23 cellular contexts compared by ENCODE assay signal in the genomic region with DNA sequence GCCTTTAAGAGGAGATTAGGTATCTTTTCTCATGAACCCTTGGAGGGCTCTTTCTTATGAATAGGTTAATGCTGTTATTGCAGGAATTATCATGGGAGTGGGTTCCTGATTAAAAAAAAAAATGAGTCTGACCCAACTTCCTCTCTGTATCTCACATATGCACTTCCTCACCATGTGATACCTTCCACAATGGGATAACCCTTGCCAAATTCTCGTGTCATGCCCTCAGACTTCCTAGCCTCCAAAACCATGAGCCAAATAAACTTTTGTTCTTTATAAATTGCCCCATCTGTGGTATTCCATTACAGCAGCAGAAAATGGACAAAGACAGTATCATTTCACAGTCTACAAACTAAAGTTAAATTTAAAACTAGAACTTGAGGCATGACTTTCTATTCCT. TPM values are rescaled to one million over a fixed set of nuclear protein-coding genes. Genes with fewer than 3 reads are reported as not detected.
DNase-seq lines count a peak whose midpoint lies in the region; ATAC-seq, FAIRE-seq and TF ChIP-seq lines count a peak whose summit lies in the region.
"Had no signal": no experiment of that assay in that cellular context is flagged by ENCODE, and none has a peak within 500 bp of the region (broad histone marks: within the 10 kb centered on the region; RNA-seq: fewer than 3 reads in every experiment).

No MANE protein-coding gene starts in this region.

- no peak overlapping the region for H3K4me2 ChIP-seq in endothelial cell of umbilical vein (ENCODE audit: insufficient read depth, low read length)
- H3K4me2 ChIP-seq: BLaER1 had no signal

- TF ChIP-seq POLR2A in endothelial cell of umbilical vein (IDR thresholded peaks at IDR 0.05; ENCODE audit: low read depth, low read length) (no peak), right lobe of liver (IDR thresholded peaks at IDR 0.05) (no peak)

- H3K27me3 ChIP-seq in endothelial cell of umbilical vein (ENCODE audit: control insufficient read depth in 2 of 2, insufficient read depth in 2 of 2, low read length in 2 of 2), result no peaks in the 10 kb centered on the region
- H3K27me3 ChIP-seq in right lobe of liver, result no peaks in the 10 kb centered on the region
- no peaks in the 10 kb centered on the region for H3K27me3 ChIP-seq in brain microvascular endothelial cell (replicated peaks)
- H3K27me3 ChIP-seq: BLaER1 had no signal

- POLR2A ChIA-PET in endothelial cell of umbilical vein (lab: Charles Lee), result no interaction called here

- CTCF ChIA-PET in endothelial cell of umbilical vein (lab: Charles Lee), result interaction anchor here (0.6 to 1.0 kb wide), 3 partner anchors 20 to 638 kb away, joined by 3 read pairs; no protein-coding TSS in a partner anchor

- no peak overlapping the region for H3K27ac ChIP-seq in endothelial cell of umbilical vein (ENCODE audit: insufficient read depth, low read depth, low read length)
- peak overlapping the region in 1 of 3 donors; percentile 6 for H3K27ac ChIP-seq in right lobe of liver
- H3K27ac ChIP-seq in brain microvascular endothelial cell, result no peak overlapping the region
- H3K27ac ChIP-seq in caudate nucleus (ENCODE audit: low read depth, low read length), result no peak overlapping the region
- H3K27ac ChIP-seq: BLaER1 had no signal

- no peak overlapping the region for H2AFZ ChIP-seq in endothelial cell of umbilical vein (ENCODE audit: low read depth, low read length)

- dilution Hi-C loops in endothelial cell of umbilical vein (cut with MboI; ENCODE audit: extremely low pct_ligation_motif_present, low sequenced_read_pairs), result no loop called here

- no peak overlapping the region for H3K9ac ChIP-seq in endothelial cell of umbilical vein (replicated peaks; ENCODE audit: extremely low read depth, insufficient read depth, low read length)
- H3K9ac ChIP-seq: BLaER1 had no signal

- H3K9me1 ChIP-seq in endothelial cell of umbilical vein (replicated peaks; ENCODE audit: control insufficient read depth, extremely low read depth, insufficient read depth, low read length), result no peaks in the 10 kb centered on the region

- TF ChIP-seq CTCF in endothelial cell of umbilical vein (IDR thresholded peaks at IDR 0.05; ENCODE audit: extremely low read depth in 1 of 2, insufficient read depth in 1 of 2, low read depth in 1 of 2, low read length in 2 of 2), result no peak
- no peak for TF ChIP-seq CTCF in right lobe of liver (IDR thresholded peaks at IDR 0.05)
- no peak for TF ChIP-seq CTCF in brain microvascular endothelial cell (IDR thresholded peaks at IDR 0.05; ENCODE audit: low read depth, low read length, missing control alignments)

- H3K4me1 ChIP-seq in endothelial cell of umbilical vein (ENCODE audit: control insufficient read depth, extremely low read depth, insufficient read depth, low read length), result peaks cover 5% of the 10 kb centered on the region
- H3K4me1 ChIP-seq in right lobe of liver, result no peaks in the 10 kb centered on the region
- H3K4me1 ChIP-seq: BLaER1 had no signal

- no peaks in the 10 kb centered on the region for H3K79me2 ChIP-seq in endothelial cell of umbilical vein (ENCODE audit: control insufficient read depth, insufficient read depth, low read length)

- WGBS in right lobe of liver (ENCODE audit: insufficient coverage, low coverage, low lambda C conversion rate, missing lambda C conversion rate), result 19% methylated on average over 1 of the region's 1 CpG

- in situ Hi-C loops in SK-MEL-5 (cut with HindIII; ENCODE audit: low pct_unique_long_range_greater_than_20kb, low sequenced_read_pairs) (no loop called here), brain microvascular endothelial cell (cut with HindIII; ENCODE audit: low pct_ligation_motif_present, low sequenced_read_pairs) (no loop called here)

- no peaks in the 10 kb centered on the region for H4K20me1 ChIP-seq in endothelial cell of umbilical vein (replicated peaks; ENCODE audit: control insufficient read depth, extremely low read depth, insufficient read depth, low read length)
- H4K20me1 ChIP-seq: BLaER1 had no signal

- H3K9me3 ChIP-seq in endothelial cell of umbilical vein (replicated peaks; ENCODE audit: control insufficient read depth, insufficient read depth, low read length), result no peaks in the 10 kb centered on the region
- no peaks in the 10 kb centered on the region for H3K9me3 ChIP-seq in right lobe of liver
- H3K9me3 ChIP-seq: BLaER1 had no signal

- H3K36me3 ChIP-seq in endothelial cell of umbilical vein (ENCODE audit: control insufficient read depth in 2 of 2, extremely low read depth in 1 of 2, insufficient read depth in 2 of 2, low read length in 2 of 2), result no peaks in the 10 kb centered on the region
- no peaks in the 10 kb centered on the region for H3K36me3 ChIP-seq in right lobe of liver
- H3K36me3 ChIP-seq in brain microvascular endothelial cell (replicated peaks), result no peaks in the 10 kb centered on the region
- H3K36me3 ChIP-seq: BLaER1 had no signal

- intact Hi-C loops in left cardiac atrium (cut with DNase I) (no loop called here), Right ventricle myocardium superior (cut with DNase I) (no loop called here), endothelial cell of umbilical vein (cut with micrococcal nuclease) (no loop called here), right lobe of liver (cut with DNase I) (no loop called here)

- DNase-seq in left cardiac atrium (peak; percentile 20), Right ventricle myocardium superior (no peak), SK-MEL-5 (ENCODE audit: low read depth, low spot score) (peak; percentile 10), endothelial cell of umbilical vein (ENCODE audit: low read depth, low spot score) (peak; percentile 84), right lobe of liver (no peak), brain microvascular endothelial cell (no peak), caudate nucleus (lab: John Stamatoyannopoulos, UW) (no peak)
- DNase-seq: 8988T; CD4-positive, alpha-beta memory T cell; DMS153; DMS79; GDM1; H9 had no signal

- peak; percentile 28 for FAIRE-seq in endothelial cell of umbilical vein (lab: Jason Lieb, UNC)
- FAIRE-seq: GM12892, GM18507, H1 had no signal

- peak; percentile 38 to 45 for ATAC-seq in left cardiac atrium
- no peak for ATAC-seq in Right ventricle myocardium superior (ENCODE audit: poor library complexity)
- peak; percentile 40 to 81 (median 60) for ATAC-seq in right lobe of liver
- no peak for ATAC-seq in HG03520 (IDR thresholded peaks at IDR 0.05; ENCODE audit: unreplicated experiment)

- no TSS peak for BruUV-seq in endothelial cell of umbilical vein (replicated peaks; lab: Mats Ljungman, UMichigan)

- H3K4me3 ChIP-seq in endothelial cell of umbilical vein (replicated peaks in 1 of 3; ENCODE audit: insufficient read depth in 1 of 3, low read depth in 1 of 3, low read length in 3 of 3) (no peak overlapping the region), right lobe of liver (no peak overlapping the region), brain microvascular endothelial cell (ENCODE audit: low read depth, low read length) (no peak overlapping the region)
- H3K4me3 ChIP-seq: BLaER1 had no signal

RNA-seq across cellular contexts. Expression of a gene that starts 1.0 kb away (rescaled TPM):
- not detected for total RNA-seq in left cardiac atrium
- total RNA-seq in Right ventricle myocardium superior, result not detected
- not detected in 2 replicates for total RNA-seq in SK-MEL-5 (2014; rRNA removed; shearing (Covaris generic))
- polyA plus RNA-seq in SK-MEL-5 (2015; cell fraction: cytosol; rRNA removed), result not detected in 2 replicates
- polyA plus RNA-seq in SK-MEL-5 (2015; cell fraction: nucleus; rRNA removed), result not detected in 2 replicates
- not detected in 2 replicates for total RNA-seq in endothelial cell of umbilical vein
- polyA plus RNA-seq in endothelial cell of umbilical vein, result 0.25 and 0.38 TPM in 2 replicates
- 0.06 TPM in 1 of 2 replicates, not detected in the other for polyA plus RNA-seq in endothelial cell of umbilical vein (2011; cell fraction: cytosol; rRNA removed)
- 0.43 and 1.1 TPM in 2 replicates for polyA plus RNA-seq in endothelial cell of umbilical vein (2011; cell fraction: nucleus; rRNA removed)
- not detected in 2 replicates for polyA plus RNA-seq in endothelial cell of umbilical vein (2012)
- polyA minus RNA-seq in endothelial cell of umbilical vein, result 1.7 and 5.2 TPM in 2 replicates
- not detected for polyA minus RNA-seq in endothelial cell of umbilical vein (2011; cell fraction: cytosol; rRNA and poly(A)+ RNA removed)
- polyA minus RNA-seq in endothelial cell of umbilical vein (2011; cell fraction: nucleus; rRNA and poly(A)+ RNA removed), result 5.0 and 5.7 TPM in 2 replicates
- total RNA-seq in right lobe of liver, result not detected
- total RNA-seq: A673; CD4-positive, alpha-beta memory T cell; Daoy; H1; H9; HT-29 had no signal
- polyA plus RNA-seq: AG04450; CD14-positive monocyte; CD4-positive, alpha-beta memory T cell; H1 had no signal

RNA-seq across cellular contexts. Expression of a gene that starts 5.1 kb away (rescaled TPM):
- total RNA-seq in left cardiac atrium (not detected), Right ventricle myocardium superior (not detected), endothelial cell of umbilical vein (not detected in 2 replicates), right lobe of liver (not detected)
- total RNA-seq in SK-MEL-5 (2014; rRNA removed; shearing (Covaris generic)), result not detected in 2 replicates
- polyA plus RNA-seq in SK-MEL-5 (2015; cell fraction: cytosol; rRNA removed), result not detected in 2 replicates
- polyA plus RNA-seq in SK-MEL-5 (2015; cell fraction: nucleus; rRNA removed), result not detected in 2 replicates
- polyA plus RNA-seq in endothelial cell of umbilical vein, result not detected in 2 replicates
- not detected in 2 replicates for polyA plus RNA-seq in endothelial cell of umbilical vein (2011; cell fraction: cytosol; rRNA removed)
- polyA plus RNA-seq in endothelial cell of umbilical vein (2011; cell fraction: nucleus; rRNA removed), result not detected in 2 replicates
- not detected in 2 replicates for polyA plus RNA-seq in endothelial cell of umbilical vein (2012)
- polyA minus RNA-seq in endothelial cell of umbilical vein, result 0.36 TPM in 1 of 2 replicates, not detected in the other
- not detected for polyA minus RNA-seq in endothelial cell of umbilical vein (2011; cell fraction: cytosol; rRNA and poly(A)+ RNA removed)
- not detected in 2 replicates for polyA minus RNA-seq in endothelial cell of umbilical vein (2011; cell fraction: nucleus; rRNA and poly(A)+ RNA removed)
- total RNA-seq: A673; CD4-positive, alpha-beta memory T cell; Daoy; H1; H9; HT-29 had no signal
- polyA plus RNA-seq: AG04450; CD14-positive monocyte; CD4-positive, alpha-beta memory T cell; H1 had no signal

RNA-seq across cellular contexts. Expression of a gene that starts 18.6 kb away (rescaled TPM):
- total RNA-seq in left cardiac atrium, result not detected
- not detected for total RNA-seq in Right ventricle myocardium superior
- total RNA-seq in SK-MEL-5 (2014; rRNA removed; shearing (Covaris generic)), result not detected in 2 replicates
- not detected in 2 replicates for polyA plus RNA-seq in SK-MEL-5 (2015; cell fraction: cytosol; rRNA removed)
- polyA plus RNA-seq in SK-MEL-5 (2015; cell fraction: nucleus; rRNA removed), result not detected in 2 replicates
- total RNA-seq in endothelial cell of umbilical vein, result not detected in 2 replicates
- not detected in 2 replicates for polyA plus RNA-seq in endothelial cell of umbilical vein
- not detected in 2 replicates for polyA plus RNA-seq in endothelial cell of umbilical vein (2011; cell fraction: cytosol; rRNA removed)
- polyA plus RNA-seq in endothelial cell of umbilical vein (2011; cell fraction: nucleus; rRNA removed), result not detected in 2 replicates
- not detected in 2 replicates for polyA plus RNA-seq in endothelial cell of umbilical vein (2012)
- polyA minus RNA-seq in endothelial cell of umbilical vein, result not detected in 2 replicates
- not detected for polyA minus RNA-seq in endothelial cell of umbilical vein (2011; cell fraction: cytosol; rRNA and poly(A)+ RNA removed)
- polyA minus RNA-seq in endothelial cell of umbilical vein (2011; cell fraction: nucleus; rRNA and poly(A)+ RNA removed), result not detected in 2 replicates
- not detected for total RNA-seq in right lobe of liver
- total RNA-seq: A673; CD4-positive, alpha-beta memory T cell; Daoy; H1; H9; HT-29 had no signal
- polyA plus RNA-seq: AG04450; CD14-positive monocyte; CD4-positive, alpha-beta memory T cell; H1 had no signal

RNA-seq across cellular contexts. Expression of a gene that starts 41.8 kb away (rescaled TPM):
- total RNA-seq in left cardiac atrium (not detected), Right ventricle myocardium superior (not detected), endothelial cell of umbilical vein (not detected in 2 replicates), right lobe of liver (not detected)
- not detected in 2 replicates for total RNA-seq in SK-MEL-5 (2014; rRNA removed; shearing (Covaris generic))
- polyA plus RNA-seq in SK-MEL-5 (2015; cell fraction: cytosol; rRNA removed), result not detected in 2 replicates
- not detected in 2 replicates for polyA plus RNA-seq in SK-MEL-5 (2015; cell fraction: nucleus; rRNA removed)
- not detected in 2 replicates for polyA plus RNA-seq in endothelial cell of umbilical vein
- polyA plus RNA-seq in endothelial cell of umbilical vein (2011; cell fraction: cytosol; rRNA removed), result not detected in 2 replicates
- polyA plus RNA-seq in endothelial cell of umbilical vein (2011; cell fraction: nucleus; rRNA removed), result not detected in 2 replicates
- polyA plus RNA-seq in endothelial cell of umbilical vein (2012), result not detected in 2 replicates
- polyA minus RNA-seq in endothelial cell of umbilical vein, result not detected in 2 replicates
- not detected for polyA minus RNA-seq in endothelial cell of umbilical vein (2011; cell fraction: cytosol; rRNA and poly(A)+ RNA removed)
- polyA minus RNA-seq in endothelial cell of umbilical vein (2011; cell fraction: nucleus; rRNA and poly(A)+ RNA removed), result not detected in 2 replicates
- total RNA-seq: A673; CD4-positive, alpha-beta memory T cell; Daoy; H1; H9; HT-29 had no signal
- polyA plus RNA-seq: CD14-positive monocyte; CD4-positive, alpha-beta memory T cell; H1 had no signal

Comparison
In these comparisons a context has a peak if more than half of its experiments do, and no peak if none do; other contexts are left out.
1. ATAC-seq: peak in left cardiac atrium (2 of 2) and right lobe of liver (4 of 4); none in Right ventricle myocardium superior (single experiment) and HG03520 (single experiment).
2. DNase-seq: peak in left cardiac atrium (single experiment), SK-MEL-5 (single experiment) and endothelial cell of umbilical vein (single experiment); none in Right ventricle myocardium superior (single experiment), right lobe of liver (0 of 3), brain microvascular endothelial cell (single experiment) and caudate nucleus (0 of 61).